ENCODE assay signal across 6 cellular contexts in genomic region chr11:47233989-47234668, GRCh38. TPM values are rescaled to one million over a fixed set of nuclear protein-coding genes. Genes with fewer than 3 reads are reported as not detected.
DNase-seq lines count a peak whose midpoint lies in the region; ATAC-seq and TF ChIP-seq lines count a peak whose summit lies in the region.

No MANE protein-coding gene starts in this region.

- intact Hi-C loops in activated CD4-positive, alpha-beta T cell treated with anti-CD3 and anti-CD28 coated beads for 36 hours (cut with DNase I, micrococcal nuclease): no loop called here
- intact Hi-C loops in adrenal gland (cut with DNase I): no loop called here

- H3K27ac Mint-ChIP-seq in activated CD4-positive, alpha-beta T cell treated with anti-CD3 and anti-CD28 coated beads for 36 hours: peak overlapping the region; percentile 81
- peak overlapping the region; percentile 95 for H3K27ac Mint-ChIP-seq in nephron progenitor cell

- H3K4me3 ChIP-seq in adrenal gland: peak overlapping the region in 1 of 4 donors; percentile 35

- H3K9me3 Mint-ChIP-seq in activated CD4-positive, alpha-beta T cell treated with anti-CD3 and anti-CD28 coated beads for 36 hours (ENCODE audit: low read depth): no peaks in the 10 kb centered on the region
- no peaks in the 10 kb centered on the region for H3K9me3 Mint-ChIP-seq in nephron progenitor cell

- peaks cover 7 to 29% of the 10 kb centered on the region in 2 donors for H3K4me1 ChIP-seq in adrenal gland (replicated peaks in 1 of 2)

- WGBS in adrenal gland, 4 donors: 40 to 47% (median 42%) methylated on average over 5 to 11 of the region's 11 CpGs

- peaks cover 0 to 7% of the 10 kb centered on the region in 2 donors for H3K36me3 ChIP-seq in adrenal gland (replicated peaks in 1 of 2)

- TF ChIP-seq CTCF in adrenal gland (IDR thresholded peaks at IDR 0.05): peak in 5 of 6 experiments; percentile 22 to 41 (median 26)
- TF ChIP-seq CTCF in nephron progenitor cell (IDR thresholded peaks at IDR 0.05): no peak

- H3K27me3 Mint-ChIP-seq in activated CD4-positive, alpha-beta T cell treated with anti-CD3 and anti-CD28 coated beads for 36 hours: no peaks in the 10 kb centered on the region
- no peaks in the 10 kb centered on the region for H3K27me3 Mint-ChIP-seq in nephron progenitor cell (ENCODE audit: low read depth, poor library complexity)

- peak; percentile 25 for DNase-seq in activated CD4-positive, alpha-beta T cell treated with anti-CD3 and anti-CD28 coated beads for 36 hours
- no peak for DNase-seq in activated CD4-positive, alpha-beta T cell treated with anti-CD3 and anti-CD28 coated beads, Interleukin-2, amount 50 U/mL, for 4 hours
- DNase-seq in adrenal gland (peak in 6 of 7 donors; percentile 46 to 67 (median 59)), nephron progenitor cell (no peak), COLO829 (ENCODE audit: low spot score) (no peak)

- no peak for TF ChIP-seq POLR2A in adrenal gland (IDR thresholded peaks at IDR 0.05)
- TF ChIP-seq POLR2A in GM18505 (IDR thresholded peaks at IDR 0.05; ENCODE audit: borderline replicate concordance, extremely low read depth, insufficient read depth, insufficient read length): no peak

- POLR2A ChIA-PET in activated CD4-positive, alpha-beta T cell treated with anti-CD3 and anti-CD28 coated beads for 36 hours (lab: Charles Lee): interaction anchor here (0.9 to 2.3 kb wide), 5 partner anchors 10 to 38 kb away, joined by 3 to 15 read pairs (median 4); partner anchors contain the start of genes ACP2 and DDB2

- H3K4me1 Mint-ChIP-seq in activated CD4-positive, alpha-beta T cell treated with anti-CD3 and anti-CD28 coated beads for 36 hours: peaks cover 28% of the 10 kb centered on the region
- peaks cover 27% of the 10 kb centered on the region for H3K4me1 Mint-ChIP-seq in nephron progenitor cell

- CTCF ChIA-PET in activated CD4-positive, alpha-beta T cell treated with anti-CD3 and anti-CD28 coated beads for 36 hours (lab: Charles Lee): interaction anchor here (0.7 to 2.2 kb wide), 8 partner anchors 9 to 333 kb away, joined by 3 to 13 read pairs (median 4); no protein-coding TSS in a partner anchor

- ATAC-seq in activated CD4-positive, alpha-beta T cell treated with anti-CD3 and anti-CD28 coated beads for 36 hours: peak; percentile 31
- ATAC-seq in GM18505 (IDR thresholded peaks at IDR 0.05; ENCODE audit: unreplicated experiment): no peak

- no peaks in the 10 kb centered on the region for H3K27me3 ChIP-seq in adrenal gland

- H3K27ac ChIP-seq in adrenal gland: peak overlapping the region; percentile 39 to 93 (median 71)

- peaks cover 53% of the 10 kb centered on the region for H3K36me3 Mint-ChIP-seq in activated CD4-positive, alpha-beta T cell treated with anti-CD3 and anti-CD28 coated beads for 36 hours (ENCODE audit: low read depth)
- peaks cover 25% of the 10 kb centered on the region for H3K36me3 Mint-ChIP-seq in nephron progenitor cell (ENCODE audit: low read depth)

- no peaks in the 10 kb centered on the region for H3K9me3 ChIP-seq in adrenal gland (replicated peaks in 1 of 3)

- H3K4me3 Mint-ChIP-seq in activated CD4-positive, alpha-beta T cell treated with anti-CD3 and anti-CD28 coated beads for 36 hours: no peak overlapping the region
- H3K4me3 Mint-ChIP-seq in nephron progenitor cell: no peak overlapping the region

RNA-seq across cellular contexts. Expression of gene ACP2, which starts 14.5 kb away (rescaled TPM):
- total RNA-seq in activated CD4-positive, alpha-beta T cell treated with anti-CD3 and anti-CD28 coated beads for 36 hours: 10 to 100 TPM; 10.2 to 11.2 TPM
- total RNA-seq in adrenal gland: 100 to 1,000 TPM in 4 of 8 donors, 10 to 100 TPM in 4; 64.6 to 127 (median 92.4) TPM
- polyA plus RNA-seq in adrenal gland: 10 to 100 TPM; 39.8 to 59.7 (median 58.2) TPM

RNA-seq across cellular contexts. Expression of gene DDB2, which starts 19.4 kb away (rescaled TPM):
- total RNA-seq in activated CD4-positive, alpha-beta T cell treated with anti-CD3 and anti-CD28 coated beads for 36 hours: 100 to 1,000 TPM; 159 to 178 TPM
- 100 to 1,000 TPM in 1 of 8 donors, 10 to 100 TPM in 7; 35.8 to 121 (median 58.5) TPM for total RNA-seq in adrenal gland
- polyA plus RNA-seq in adrenal gland: 100 to 1,000 TPM in 1 of 3 donors, 10 to 100 TPM in 2; 48.3 to 128 (median 54.9) TPM

RNA-seq across cellular contexts. Expression of gene NR1H3, which starts 23.7 kb away (rescaled TPM):
- 10 to 100 TPM in 1 of 2 experiments, 1 to 10 TPM in 1; 9.5 to 13.3 TPM for total RNA-seq in activated CD4-positive, alpha-beta T cell treated with anti-CD3 and anti-CD28 coated beads for 36 hours
- total RNA-seq in adrenal gland: 10 to 100 TPM; 23.7 to 76.3 (median 47.2) TPM
- 100 to 1,000 TPM in 1 of 3 donors, 10 to 100 TPM in 2; 15.4 to 246 (median 75.8) TPM for polyA plus RNA-seq in adrenal gland

RNA-seq across cellular contexts. Expression of gene MADD, which starts 35.8 kb away (rescaled TPM):
- total RNA-seq in activated CD4-positive, alpha-beta T cell treated with anti-CD3 and anti-CD28 coated beads for 36 hours: 10 to 100 TPM; 54.4 to 67.3 TPM
- 10 to 100 TPM; 38.8 to 83.0 (median 55.5) TPM for total RNA-seq in adrenal gland
- polyA plus RNA-seq in adrenal gland: 10 to 100 TPM; 33.4 to 48.9 (median 45.9) TPM

RNA-seq across cellular contexts. Expression of gene PACSIN3, which starts 47.9 kb away (rescaled TPM):
- total RNA-seq in activated CD4-positive, alpha-beta T cell treated with anti-CD3 and anti-CD28 coated beads for 36 hours: 1 to 10 TPM; 4.1 to 5.9 TPM
- 100 to 1,000 TPM in 6 of 8 donors, 10 to 100 TPM in 2; 96.3 to 211 (median 110) TPM for total RNA-seq in adrenal gland
- polyA plus RNA-seq in adrenal gland: 10 to 100 TPM; 49.4 to 78.9 (median 73.7) TPM

Comparison
In these comparisons a context has a peak if more than half of its experiments do, and no peak if none do; other contexts are left out.
1. DNase-seq: peak in activated CD4-positive, alpha-beta T cell treated with anti-CD3 and anti-CD28 coated beads for 36 hours (single experiment) and adrenal gland (6 of 7); none in activated CD4-positive, alpha-beta T cell treated with anti-CD3 and anti-CD28 coated beads, Interleukin-2, amount 50 U/mL, for 4 hours (0 of 2), nephron progenitor cell (single experiment) and COLO829 (single experiment).
2. RNA of gene ACP2, which starts 14.5 kb away (total RNA-seq): 64.6 to 127 TPM in adrenal gland; 10.2 to 11.2 TPM in activated CD4-positive, alpha-beta T cell treated with anti-CD3 and anti-CD28 coated beads for 36 hours; every median in the first group is over 4 times any median in the second.